Comparison of ENCODE assay signal across 37 cellular contexts in the genomic region with DNA sequence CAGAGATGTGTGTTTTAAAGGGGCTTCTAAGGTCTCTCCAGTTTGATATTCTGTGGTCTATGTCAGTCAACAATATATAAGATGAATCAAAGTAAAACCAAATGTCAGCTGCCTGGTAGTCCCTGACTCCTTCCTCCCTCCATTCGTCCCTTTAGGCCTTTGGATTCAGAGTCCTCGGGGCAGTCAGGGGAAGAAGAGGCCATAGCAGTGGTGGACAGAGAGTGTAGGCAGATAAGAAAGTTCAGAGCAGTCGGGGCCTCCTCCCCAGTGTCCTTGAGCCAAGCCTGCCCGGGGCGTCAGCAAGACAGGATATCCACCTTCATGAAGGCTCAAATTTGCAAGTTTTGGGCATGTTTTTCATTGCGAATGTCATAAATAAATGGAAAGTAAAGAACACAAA.
"Had no signal": no experiment of that assay in that cellular context is flagged by ENCODE, and none has a peak within 500 bp of the region (broad histone marks: within the 10 kb centered on the region; RNA-seq: fewer than 3 reads in every experiment).

No MANE protein-coding gene starts in this region.

- H3K27me3 ChIP-seq: ascending aorta, cardiac muscle cell had no signal

- H3K36me3 ChIP-seq: ascending aorta, cardiac muscle cell had no signal

- H3K4me1 ChIP-seq: ascending aorta had no signal

- DNase-seq: activated CD4-positive, alpha-beta memory T cell treated with anti-CD3 and anti-CD28 coated beads, Interleukin-2, amount 10 ng/mL, durations not matched to agents 7 days and 5 days; activated CD4-positive, alpha-beta T cell treated with anti-CD3 and anti-CD28 coated beads for 1 hour; activated CD4-positive, alpha-beta T cell treated with anti-CD3 and anti-CD28 coated beads for 36 hours; activated CD4-positive, alpha-beta T cell treated with anti-CD3 and anti-CD28 coated beads for 48 hours; activated CD4-positive, alpha-beta T cell treated with anti-CD3 and anti-CD28 coated beads, Interleukin-2, amount 10 ng/mL, durations not matched to agents 7 days and 5 days; activated CD4-positive, alpha-beta T cell treated with anti-CD3 and anti-CD28 coated beads, Interleukin-2, amount 50 U/mL, for 48 hours; activated CD4-positive, CD25-positive, alpha-beta regulatory T cell; activated CD8-positive, alpha-beta memory T cell treated with anti-CD3 and anti-CD28 coated beads for 24 hours; activated CD8-positive, alpha-beta memory T cell treated with anti-CD3 and anti-CD28 coated beads, Interleukin-2, amount 10 ng/mL, durations not matched to agents 7 days and 5 days; activated CD8-positive, alpha-beta memory T cell treated with anti-CD3 and anti-CD28 coated beads, Interleukin-2, amount 50 U/mL, for 48 hours; activated CD8-positive, alpha-beta T cell treated with anti-CD3 and anti-CD28 coated beads, Interleukin-2, amount 10 ng/mL, durations not matched to agents 7 days and 5 days; activated effector memory CD4-positive, alpha-beta T cell treated with Interleukin-2 at 50 U/mL for 16 hours; activated gamma-delta T cell; activated naive CD4-positive, alpha-beta T cell treated with anti-CD3 and anti-CD28 coated beads, Interleukin-2, amount 10 ng/mL, durations not matched to agents 7 days and 5 days; activated naive CD4-positive, alpha-beta T cell treated with Interleukin-2 at 50 U/mL for 16 hours; activated naive CD8-positive, alpha-beta T cell treated with anti-CD3 and anti-CD28 coated beads, Interleukin-2, amount 10 ng/mL, durations not matched to agents 7 days and 5 days; activated naive CD8-positive, alpha-beta T cell treated with anti-CD3 and anti-CD28 coated beads, Interleukin-2, amount 50 U/mL, for 24 hours; activated T-cell treated with anti-CD3 and anti-CD28 coated beads, Interleukin-2, amount 50 U/mL, for 24 hours; activated T-cell treated with anti-CD3 and anti-CD28 coated beads, Interleukin-2, amount 50 U/mL, for 48 hours; amygdala; anterior cingulate cortex; caudate nucleus; cerebellar nuclear complex; T-helper 1 cell; T-helper 2 cell; T-helper 9 cell had no signal

- H3K27ac ChIP-seq: ascending aorta, cardiac muscle cell, VCaP had no signal

- H3K9me3 Mint-ChIP-seq: central memory CD8-positive, alpha-beta T cell had no signal

- H3K9me3 ChIP-seq: ascending aorta had no signal

- H3K4me3 Mint-ChIP-seq: activated CD4-positive, alpha-beta memory T cell treated with anti-CD3 and anti-CD28 coated beads, Interleukin-2, amount 10 ng/mL, durations not matched to agents 7 days and 5 days; activated CD4-positive, alpha-beta T cell treated with anti-CD3 and anti-CD28 coated beads for 36 hours; activated CD4-positive, alpha-beta T cell treated with anti-CD3 and anti-CD28 coated beads, Interleukin-2, amount 10 ng/mL, durations not matched to agents 7 days and 5 days; activated CD8-positive, alpha-beta memory T cell treated with anti-CD3 and anti-CD28 coated beads, Interleukin-2, amount 10 ng/mL, durations not matched to agents 7 days and 5 days; activated CD8-positive, alpha-beta T cell treated with anti-CD3 and anti-CD28 coated beads, Interleukin-2, amount 10 ng/mL, durations not matched to agents 7 days and 5 days; activated naive CD4-positive, alpha-beta T cell treated with anti-CD3 and anti-CD28 coated beads, Interleukin-2, amount 10 ng/mL, durations not matched to agents 7 days and 5 days; activated naive CD4-positive, alpha-beta T cell treated with anti-CD3 and anti-CD28 coated beads, Interleukin-2, amount 50 U/mL, for 24 hours; activated naive CD8-positive, alpha-beta T cell; activated naive CD8-positive, alpha-beta T cell treated with anti-CD3 and anti-CD28 coated beads, Interleukin-2, amount 10 ng/mL, durations not matched to agents 7 days and 5 days; activated naive CD8-positive, alpha-beta T cell treated with anti-CD3 and anti-CD28 coated beads, Interleukin-2, amount 50 U/mL, for 24 hours; activated T-cell treated with anti-CD3 and anti-CD28 coated beads, Interleukin-2, amount 50 U/mL, for 24 hours; brain; central memory CD8-positive, alpha-beta T cell; T-helper 1 cell treated with Interleukin-12 subunit alpha and Interleukin-12 subunit beta and Interleukin-4 antibody, amounts not matched to agents 30 μg/mL and 1 μg/mL, for 36 hours; T-helper 2 cell treated with Interferon-gamma antibody and Interleukin-4, amounts not matched to agents 5 μg/mL and 100 μg/mL, for 36 hours had no signal

- H3K4me1 Mint-ChIP-seq: activated CD4-positive, alpha-beta memory T cell treated with anti-CD3 and anti-CD28 coated beads, Interleukin-2, amount 10 ng/mL, durations not matched to agents 7 days and 5 days; activated CD4-positive, alpha-beta T cell treated with anti-CD3 and anti-CD28 coated beads for 36 hours; activated CD4-positive, alpha-beta T cell treated with anti-CD3 and anti-CD28 coated beads, Interleukin-2, amount 10 ng/mL, durations not matched to agents 7 days and 5 days; activated CD8-positive, alpha-beta memory T cell treated with anti-CD3 and anti-CD28 coated beads, Interleukin-2, amount 10 ng/mL, durations not matched to agents 7 days and 5 days; activated naive CD4-positive, alpha-beta T cell treated with anti-CD3 and anti-CD28 coated beads, Interleukin-2, amount 10 ng/mL, durations not matched to agents 7 days and 5 days; activated naive CD4-positive, alpha-beta T cell treated with anti-CD3 and anti-CD28 coated beads, Interleukin-2, amount 50 U/mL, for 24 hours; activated naive CD8-positive, alpha-beta T cell treated with anti-CD3 and anti-CD28 coated beads, Interleukin-2, amount 10 ng/mL, durations not matched to agents 7 days and 5 days; activated naive CD8-positive, alpha-beta T cell treated with anti-CD3 and anti-CD28 coated beads, Interleukin-2, amount 50 U/mL, for 24 hours; brain; central memory CD8-positive, alpha-beta T cell had no signal

- ATAC-seq: activated CD4-positive, alpha-beta T cell treated with anti-CD3 and anti-CD28 coated beads for 36 hours; activated CD4-positive, CD25-positive, alpha-beta regulatory T cell treated with anti-CD3 and anti-CD28 coated beads, Interleukin-2, amount 50 U/mL, for 24 hours; activated CD8-positive, alpha-beta memory T cell treated with anti-CD3 and anti-CD28 coated beads, Interleukin-2, amount 10 ng/mL, durations not matched to agents 7 days and 5 days; activated CD8-positive, alpha-beta T cell treated with anti-CD3 and anti-CD28 coated beads, Interleukin-2, amount 10 ng/mL, durations not matched to agents 7 days and 5 days; activated naive CD8-positive, alpha-beta T cell treated with anti-CD3 and anti-CD28 coated beads, Interleukin-2, amount 50 U/mL, for 24 hours had no signal

- H3K27ac Mint-ChIP-seq: activated CD4-positive, alpha-beta memory T cell treated with anti-CD3 and anti-CD28 coated beads, Interleukin-2, amount 10 ng/mL, durations not matched to agents 7 days and 5 days; activated CD4-positive, alpha-beta T cell treated with anti-CD3 and anti-CD28 coated beads for 36 hours; activated CD4-positive, alpha-beta T cell treated with anti-CD3 and anti-CD28 coated beads, Interleukin-2, amount 10 ng/mL, durations not matched to agents 7 days and 5 days; activated CD8-positive, alpha-beta memory T cell treated with anti-CD3 and anti-CD28 coated beads, Interleukin-2, amount 10 ng/mL, durations not matched to agents 7 days and 5 days; activated CD8-positive, alpha-beta T cell treated with anti-CD3 and anti-CD28 coated beads, Interleukin-2, amount 10 ng/mL, durations not matched to agents 7 days and 5 days; activated naive CD4-positive, alpha-beta T cell treated with anti-CD3 and anti-CD28 coated beads, Interleukin-2, amount 10 ng/mL, durations not matched to agents 7 days and 5 days; activated naive CD8-positive, alpha-beta T cell; activated naive CD8-positive, alpha-beta T cell treated with anti-CD3 and anti-CD28 coated beads, Interleukin-2, amount 10 ng/mL, durations not matched to agents 7 days and 5 days; activated naive CD8-positive, alpha-beta T cell treated with anti-CD3 and anti-CD28 coated beads, Interleukin-2, amount 50 U/mL, for 24 hours; activated T-cell treated with anti-CD3 and anti-CD28 coated beads, Interleukin-2, amount 50 U/mL, for 24 hours; activated T-helper 2 cell treated with anti-CD3 and anti-CD28 coated beads, Interferon-gamma antibody, Interleukin-2, Interleukin-4, amounts not matched to agents 10 μg/mL and 5 μg/mL and 100 μg/mL, durations not matched to agents 14 hours and 24 hours and 36 hours; brain; T-helper 1 cell treated with Interleukin-12 subunit alpha and Interleukin-12 subunit beta and Interleukin-4 antibody, amounts not matched to agents 30 μg/mL and 1 μg/mL, for 36 hours; T-helper 2 cell treated with Interferon-gamma antibody and Interleukin-4, amounts not matched to agents 5 μg/mL and 100 μg/mL, for 36 hours had no signal

- H3K36me3 Mint-ChIP-seq: activated CD8-positive, alpha-beta memory T cell treated with anti-CD3 and anti-CD28 coated beads, Interleukin-2, amount 10 ng/mL, durations not matched to agents 7 days and 5 days; activated naive CD4-positive, alpha-beta T cell treated with anti-CD3 and anti-CD28 coated beads, Interleukin-2, amount 10 ng/mL, durations not matched to agents 7 days and 5 days; activated naive CD4-positive, alpha-beta T cell treated with anti-CD3 and anti-CD28 coated beads, Interleukin-2, amount 50 U/mL, for 24 hours; activated naive CD8-positive, alpha-beta T cell; activated naive CD8-positive, alpha-beta T cell treated with anti-CD3 and anti-CD28 coated beads, Interleukin-2, amount 10 ng/mL, durations not matched to agents 7 days and 5 days had no signal

- H3K27me3 Mint-ChIP-seq: activated CD4-positive, alpha-beta memory T cell treated with anti-CD3 and anti-CD28 coated beads, Interleukin-2, amount 10 ng/mL, durations not matched to agents 7 days and 5 days; activated CD4-positive, alpha-beta T cell treated with anti-CD3 and anti-CD28 coated beads, Interleukin-2, amount 10 ng/mL, durations not matched to agents 7 days and 5 days; activated CD8-positive, alpha-beta memory T cell treated with anti-CD3 and anti-CD28 coated beads, Interleukin-2, amount 10 ng/mL, durations not matched to agents 7 days and 5 days; activated naive CD4-positive, alpha-beta T cell treated with anti-CD3 and anti-CD28 coated beads, Interleukin-2, amount 10 ng/mL, durations not matched to agents 7 days and 5 days; activated naive CD8-positive, alpha-beta T cell; activated naive CD8-positive, alpha-beta T cell treated with anti-CD3 and anti-CD28 coated beads, Interleukin-2, amount 10 ng/mL, durations not matched to agents 7 days and 5 days; activated T-cell treated with anti-CD3 and anti-CD28 coated beads, Interleukin-2, amount 50 U/mL, for 24 hours; central memory CD8-positive, alpha-beta T cell had no signal

- H3K4me3 ChIP-seq: ascending aorta, cardiac muscle cell had no signal
